Comparison of ENCODE assay signal across 18 cellular contexts in the genomic region with DNA sequence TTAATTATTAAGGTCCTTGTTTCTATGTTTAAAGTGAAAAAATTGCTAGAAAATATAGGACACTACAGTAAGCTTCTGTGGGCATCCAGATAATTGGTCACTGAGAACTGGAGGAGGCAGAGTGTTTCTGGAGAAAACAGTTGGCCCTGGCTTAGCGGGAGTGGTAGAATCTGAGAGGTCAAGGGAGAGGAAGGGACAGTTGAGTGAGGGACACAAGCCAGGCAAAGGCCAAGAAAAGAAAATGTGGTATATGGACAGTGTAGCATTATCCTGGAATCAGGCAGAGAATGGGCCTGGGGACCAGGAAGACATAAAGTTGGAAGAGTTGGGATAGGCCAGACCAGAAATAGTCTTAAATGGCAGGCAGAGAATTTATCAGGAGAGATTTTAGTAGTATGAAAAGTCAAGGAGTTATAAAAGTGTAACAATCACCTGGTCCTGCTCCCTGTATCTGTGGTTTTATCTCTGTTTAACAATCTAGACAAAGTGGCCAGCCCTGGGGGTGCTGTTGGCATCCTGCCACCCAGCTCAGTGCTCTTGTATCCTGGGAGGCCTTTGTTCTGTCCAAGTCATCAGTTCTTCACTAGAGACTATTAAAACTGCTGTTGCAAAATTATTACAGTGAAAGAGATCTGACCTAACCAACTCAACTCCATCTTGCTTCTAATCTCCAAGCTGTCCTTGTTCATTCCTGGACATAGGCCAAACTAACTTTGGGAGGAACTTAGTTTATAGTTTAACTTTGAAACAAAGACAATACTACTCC. TPM values are rescaled to one million over a fixed set of nuclear protein-coding genes. Genes with fewer than 3 reads are reported as not detected.
DNase-seq lines count a peak whose midpoint lies in the region; ATAC-seq, FAIRE-seq and TF ChIP-seq lines count a peak whose summit lies in the region.
"Had no signal": no experiment of that assay in that cellular context is flagged by ENCODE, and none has a peak within 500 bp of the region (broad histone marks: within the 10 kb centered on the region; RNA-seq: fewer than 3 reads in every experiment).

No MANE protein-coding gene starts in this region.

- H3K4me3 ChIP-seq in right cardiac atrium (ENCODE audit: low read length) (no peak overlapping the region), heart left ventricle (no peak overlapping the region), PC-3 (ENCODE audit: low read length) (no peak overlapping the region), mucosa of descending colon (no peak overlapping the region)
- H3K4me3 ChIP-seq: sigmoid colon had no signal

- POLR2A ChIA-PET in PC-3 (lab: Charles Lee; ENCODE audit: unreplicated experiment) = no interaction called here

- no peak for DNase-seq in right cardiac atrium
- DNase-seq in heart left ventricle = no peak
- DNase-seq in PC-3 = peak; percentile 12
- peak; percentile 65 to 81 (median 73) for DNase-seq in mucosa of descending colon
- DNase-seq in urothelium cell line (ENCODE audit: low spot score) = peak; percentile 21
- DNase-seq in activated T-cell treated with anti-CD3 and anti-CD28 coated beads, Interleukin-2, amount 50 U/mL, for 4 hours = no peak
- DNase-seq in stimulated activated naive CD4-positive, alpha-beta T cell treated with Interleukin-2 at 50 U/mL for 16 hours (lab: John Stamatoyannopoulos, UW) = no peak
- DNase-seq: activated CD4-positive, alpha-beta T cell treated with anti-CD3 and anti-CD28 coated beads for 48 hours; GOT3; NCI-H1092; NCI-H526 treated with DMSO at 0.1 percent for 48 hours; sigmoid colon had no signal

- H3K36me3 ChIP-seq in heart left ventricle (no peaks in the 10 kb centered on the region), PC-3 (ENCODE audit: low read depth, low read length) (no peaks in the 10 kb centered on the region), mucosa of descending colon (ENCODE audit: low read depth) (no peaks in the 10 kb centered on the region)
- H3K36me3 ChIP-seq: sigmoid colon had no signal

- peaks cover 2% of the 10 kb centered on the region for H3K27me3 Mint-ChIP-seq in activated T-cell treated with anti-CD3 and anti-CD28 coated beads, Interleukin-2, amount 50 U/mL, for 4 hours (ENCODE audit: low read depth)

- no peaks in the 10 kb centered on the region for H3K79me2 ChIP-seq in PC-3 (ENCODE audit: low read length)

- H4K20me1 ChIP-seq in PC-3 (ENCODE audit: low read length) = no peaks in the 10 kb centered on the region

- no peak overlapping the region for H3K4me2 ChIP-seq in PC-3 (ENCODE audit: low read length)

- TF ChIP-seq POLR2A in heart left ventricle (IDR thresholded peaks at IDR 0.05) = no peak

- ATAC-seq in right cardiac atrium (no peak), heart left ventricle (no peak), PC-3 (no peak), mucosa of descending colon (peak; percentile 75), GM19351 (IDR thresholded peaks at IDR 0.05; ENCODE audit: unreplicated experiment) (no peak)
- ATAC-seq in activated T-cell treated with anti-CD3 and anti-CD28 coated beads, Interleukin-2, amount 50 U/mL, for 4 hours = no peak

- 93% methylated on average over 1 of the region's 1 CpG for WGBS in right cardiac atrium
- WGBS in heart left ventricle, 4 donors = 89 to 95% (median 93%) methylated on average over 1 of the region's 1 CpG

- H2AFZ ChIP-seq in PC-3 (ENCODE audit: low read length) = no peak overlapping the region

- intact Hi-C loops in right cardiac atrium (cut with DNase I) (no loop called here), heart left ventricle (cut with DNase I) (loop anchor here in 1 of 10 donors (2.0 kb wide), 1 partner anchor 20 kb away; no protein-coding TSS in a partner anchor), PC-3 (cut with micrococcal nuclease) (no loop called here), mucosa of descending colon (cut with DNase I, micrococcal nuclease) (no loop called here)

- H3K27me3 ChIP-seq in right cardiac atrium (ENCODE audit: control insufficient read depth, insufficient read depth) = no peaks in the 10 kb centered on the region
- H3K27me3 ChIP-seq in heart left ventricle = no peaks in the 10 kb centered on the region
- peaks cover 64% of the 10 kb centered on the region for H3K27me3 ChIP-seq in PC-3 (ENCODE audit: low read length)
- H3K27me3 ChIP-seq: sigmoid colon had no signal

- no TSS peak for BruUV-seq in PC-3 (replicated peaks; lab: Mats Ljungman, UMichigan)

- H3K9me3 Mint-ChIP-seq in activated T-cell treated with anti-CD3 and anti-CD28 coated beads, Interleukin-2, amount 50 U/mL, for 4 hours = no peaks in the 10 kb centered on the region
- H3K9me3 Mint-ChIP-seq: central memory CD8-positive, alpha-beta T cell; stimulated activated naive CD8-positive, alpha-beta T cell treated with anti-CD3 and anti-CD28 coated beads, Interleukin-15, Interleukin-2, amounts not matched to agents 100 ng/mL and 50 ng/mL, for 24 hours had no signal

- H3K9me2 ChIP-seq in PC-3 (replicated peaks; ENCODE audit: low read length) = no peaks in the 10 kb centered on the region

- no peaks in the 10 kb centered on the region for H3F3A ChIP-seq in PC-3 (ENCODE audit: low read length, unreplicated experiment)

- H3K9ac ChIP-seq in PC-3 (ENCODE audit: low read length) = no peak overlapping the region

- no peaks in the 10 kb centered on the region for H3K4me1 Mint-ChIP-seq in activated T-cell treated with anti-CD3 and anti-CD28 coated beads, Interleukin-2, amount 50 U/mL, for 4 hours (ENCODE audit: low read depth)
- H3K4me1 Mint-ChIP-seq: central memory CD8-positive, alpha-beta T cell had no signal

- no peaks in the 10 kb centered on the region for H3K9me3 ChIP-seq in right cardiac atrium (ENCODE audit: control insufficient read depth, low read length)
- H3K9me3 ChIP-seq in heart left ventricle = no peaks in the 10 kb centered on the region
- H3K9me3 ChIP-seq in PC-3 (ENCODE audit: low read length) = no peaks in the 10 kb centered on the region
- no peaks in the 10 kb centered on the region for H3K9me3 ChIP-seq in mucosa of descending colon
- H3K9me3 ChIP-seq: sigmoid colon had no signal

- no peak overlapping the region for H3K4me3 Mint-ChIP-seq in activated T-cell treated with anti-CD3 and anti-CD28 coated beads, Interleukin-2, amount 50 U/mL, for 4 hours
- H3K4me3 Mint-ChIP-seq: central memory CD8-positive, alpha-beta T cell; stimulated activated naive CD8-positive, alpha-beta T cell treated with anti-CD3 and anti-CD28 coated beads, Interleukin-15, Interleukin-2, amounts not matched to agents 100 ng/mL and 50 ng/mL, for 24 hours had no signal

- TF ChIP-seq CTCF in heart left ventricle (IDR thresholded peaks at IDR 0.05) (no peak), PC-3 (conservative IDR thresholded peaks at IDR 0.05; ENCODE audit: low read depth, low read length) (no peak), mucosa of descending colon (IDR thresholded peaks at IDR 0.05) (no peak)

- no peak for FAIRE-seq in urothelium cell line (lab: Jason Lieb, UNC)
- FAIRE-seq: endothelial cell of umbilical vein had no signal

- H3K27ac ChIP-seq in right cardiac atrium (ENCODE audit: low read length) (peak overlapping the region; percentile 68), heart left ventricle (peak overlapping the region in 1 of 12 donors; percentile 61), PC-3 (ENCODE audit: low read length) (no peak overlapping the region)
- H3K27ac ChIP-seq: sigmoid colon had no signal

- no peaks in the 10 kb centered on the region for H3K36me3 Mint-ChIP-seq in activated T-cell treated with anti-CD3 and anti-CD28 coated beads, Interleukin-2, amount 50 U/mL, for 4 hours (ENCODE audit: insufficient read depth)

- H3K4me1 ChIP-seq in right cardiac atrium (ENCODE audit: control insufficient read depth, insufficient read depth, low read length) = peaks cover 7% of the 10 kb centered on the region
- peaks cover 0 to 21% (median 11%) of the 10 kb centered on the region in 12 donors for H3K4me1 ChIP-seq in heart left ventricle
- H3K4me1 ChIP-seq in PC-3 (ENCODE audit: insufficient read depth, low read length) = no peaks in the 10 kb centered on the region
- H3K4me1 ChIP-seq in mucosa of descending colon (ENCODE audit: low read depth) = peaks cover 8% of the 10 kb centered on the region
- H3K4me1 ChIP-seq: sigmoid colon had no signal

- CTCF ChIA-PET in PC-3 (lab: Charles Lee) = no interaction called here

RNA-seq across cellular contexts. Expression of gene MSGN1, which starts 15.4 kb away (rescaled TPM):
- total RNA-seq in right cardiac atrium (not detected), heart left ventricle (not detected), PC-3 (2014; rRNA removed) (not detected in 2 replicates), mucosa of descending colon (not detected)
- polyA plus RNA-seq in right cardiac atrium (not detected), heart left ventricle (not detected)
- not detected for total RNA-seq in activated T-cell treated with anti-CD3 and anti-CD28 coated beads, Interleukin-2, amount 50 U/mL, for 4 hours
- total RNA-seq: endothelial cell of umbilical vein; kidney epithelial cell; sigmoid colon; T-helper 2 cell treated with Interferon-gamma antibody and Interleukin-4, amounts not matched to agents 100 ng/mL and 5 ng/mL, for 36 hours had no signal
- polyA plus RNA-seq: endothelial cell of umbilical vein had no signal

RNA-seq across cellular contexts. Expression of gene GEN1, which starts 46.9 kb away (rescaled TPM):
- total RNA-seq in right cardiac atrium (1 to 10 TPM; 3.5 to 5.5 (median 4.3) TPM), heart left ventricle (1 to 10 TPM; 2.4 to 8.8 (median 3.1) TPM), PC-3 (2014; rRNA removed) (21.1 and 21.4 TPM in 2 replicates), mucosa of descending colon (10 to 100 TPM; 12.9 to 31.4 (median 20.1) TPM)
- polyA plus RNA-seq in right cardiac atrium (1.5 TPM), heart left ventricle (1 to 10 TPM; 1.0 to 1.8 TPM)
- total RNA-seq in activated T-cell treated with anti-CD3 and anti-CD28 coated beads, Interleukin-2, amount 50 U/mL, for 4 hours = 10 to 100 TPM; 14.1 to 24.2 (median 21.6) TPM

RNA-seq across cellular contexts. Expression of gene SMC6, which starts 47.3 kb away (rescaled TPM):
- total RNA-seq in right cardiac atrium (10 to 100 TPM; 11.9 to 14.6 (median 13.1) TPM), heart left ventricle (10 to 100 TPM; 10.1 to 14.7 (median 12.7) TPM), PC-3 (2014; rRNA removed) (14.1 and 15.6 TPM in 2 replicates), mucosa of descending colon (10 to 100 TPM; 18.1 to 24.8 (median 22.9) TPM)
- polyA plus RNA-seq in right cardiac atrium (10.0 TPM), heart left ventricle (1 to 10 TPM; 5.9 to 7.0 TPM)
- 10 to 100 TPM; 18.2 to 20.7 (median 18.2) TPM for total RNA-seq in activated T-cell treated with anti-CD3 and anti-CD28 coated beads, Interleukin-2, amount 50 U/mL, for 4 hours

Comparison
In these comparisons a context has a peak if more than half of its experiments do, and no peak if none do; other contexts are left out.
1. DNase-seq: peak in PC-3 (single experiment), mucosa of descending colon (3 of 3) and urothelium cell line (single experiment); none in right cardiac atrium (0 of 3), heart left ventricle (0 of 5), activated T-cell treated with anti-CD3 and anti-CD28 coated beads, Interleukin-2, amount 50 U/mL, for 4 hours (single experiment) and stimulated activated naive CD4-positive, alpha-beta T cell treated with Interleukin-2 at 50 U/mL for 16 hours (single experiment).